In the genomic region with DNA sequence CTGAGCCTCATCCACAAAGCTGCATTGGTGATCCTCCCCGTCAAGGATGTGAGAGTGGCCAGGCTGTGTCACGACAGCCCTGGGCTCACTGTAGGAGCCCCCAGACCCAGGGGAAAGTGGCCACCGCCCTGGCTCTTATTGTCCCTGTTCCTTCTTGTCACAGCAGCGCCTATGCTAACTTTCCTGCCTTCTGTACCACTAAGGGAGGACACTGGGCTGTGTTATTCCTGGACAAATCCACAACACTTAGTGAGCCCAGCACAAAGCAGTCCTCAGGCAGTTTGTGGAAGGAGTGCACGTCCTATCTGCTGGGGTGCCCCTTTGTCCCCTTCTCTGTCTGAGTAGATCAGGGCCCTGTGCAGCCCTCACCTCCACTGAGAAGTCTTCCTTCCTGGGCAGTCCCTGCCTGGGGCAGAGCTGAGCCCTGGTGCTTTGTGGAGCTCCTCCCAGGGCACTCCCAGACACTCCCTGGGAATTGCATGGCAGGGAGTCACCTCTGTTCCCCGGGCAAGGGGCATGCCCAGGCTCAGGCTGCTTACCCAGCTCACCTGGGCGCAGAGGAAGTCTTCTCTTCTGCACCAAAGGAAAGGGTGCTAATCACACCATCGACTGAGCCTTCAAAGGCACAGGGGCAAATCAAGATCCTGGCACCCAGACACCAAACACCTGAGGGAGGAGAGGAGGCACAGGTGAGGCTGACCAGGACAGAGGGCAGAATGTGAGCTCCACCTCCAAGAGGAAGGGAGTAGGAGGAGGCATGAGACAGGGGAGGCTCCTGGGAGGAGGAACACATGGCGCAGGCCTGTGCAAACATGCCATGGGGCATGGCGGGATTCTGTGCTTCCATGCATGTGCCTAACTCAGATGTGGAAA, we compare ENCODE assay signal across 16 cellular contexts.
DNase-seq lines count a peak whose midpoint lies in the region; ATAC-seq and TF ChIP-seq lines count a peak whose summit lies in the region.
"Had no signal": no experiment of that assay in that cellular context is flagged by ENCODE, and none has a peak within 500 bp of the region (broad histone marks: within the 10 kb centered on the region; RNA-seq: fewer than 3 reads in every experiment).

No MANE protein-coding gene starts in this region.

- no peak overlapping the region for H3K56ac ChIP-seq in IMR-90 (ENCODE audit: extremely low read depth, insufficient read depth, low read length)

- no peak overlapping the region for H3K9ac ChIP-seq in IMR-90 (ENCODE audit: low read depth, low read length)

- CTCF ChIA-PET in IMR-90 (lab: Yijun Ruan, JAX) = interaction anchor here (0.7 to 1.0 kb wide), 2 partner anchors 20 to 73 kb away, joined by 3 read pairs; no protein-coding TSS in a partner anchor

- H2AK5ac ChIP-seq in IMR-90 (ENCODE audit: low read depth, low read length) = peak overlapping the region; percentile 28; the same call in 1 of the 2 replicates

- in situ Hi-C loops in IMR-90 (cut with MboI; ENCODE audit: low sequenced_read_pairs) (no loop called here), KBM-7 (cut with MboI; ENCODE audit: low pct_unique_long_range_greater_than_20kb, low sequenced_read_pairs) (no loop called here)

- TF ChIP-seq CTCF in IMR-90 (conservative IDR thresholded peaks at IDR 0.05; ENCODE audit: low read depth, low read length) (no peak), epithelial cell of esophagus (IDR thresholded peaks at IDR 0.05; ENCODE audit: insufficient read depth, low read depth, low read length, missing control alignments) (no peak), nephron progenitor cell (IDR thresholded peaks at IDR 0.05) (no peak)

- peak overlapping the region; percentile 13 for H2AK9ac ChIP-seq in IMR-90 (replicated peaks; ENCODE audit: low read depth, low read length, poor library complexity)

- H3K36me3 ChIP-seq in CD4-positive, CD25-positive, alpha-beta regulatory T cell (ENCODE audit: control insufficient read depth, insufficient read depth, low read length) = no peaks in the 10 kb centered on the region
- H3K36me3 ChIP-seq in IMR-90 (ENCODE audit: control insufficient read depth, insufficient read depth, low read length) = no peaks in the 10 kb centered on the region

- H3K79me1 ChIP-seq in IMR-90 (ENCODE audit: low read depth in 1 of 2, low read length in 2 of 2) = no peaks in the 10 kb centered on the region

- no TSS peak for BruUV-seq in IMR-90 (replicated peaks; lab: Mats Ljungman, UMichigan)

- no peak overlapping the region; the same call in 2 of the 3 replicates for H2BK15ac ChIP-seq in IMR-90 (ENCODE audit: low read depth, low read length)

- no peak overlapping the region for H3K4me3 Mint-ChIP-seq in CD4-positive, CD25-positive, alpha-beta regulatory T cell
- no peak overlapping the region for H3K4me3 Mint-ChIP-seq in nephron progenitor cell
- H3K4me3 Mint-ChIP-seq: activated T-helper 1 cell treated with anti-CD3 and anti-CD28 coated beads, Interleukin-12 subunit alpha, Interleukin-12 subunit beta, Interleukin-2, Interleukin-4 antibody, amounts not matched to agents 30 ng/mL and 10 ng/mL and 1 ng/mL, durations not matched to agents 14 hours and 24 hours and 36 hours; dendritic cell treated with granulocyte-macrophage colony-stimulating factor and Interleukin-4, amounts not matched to agents 40 ng/mL and 50 ng/mL, for 4 days; stimulated activated memory B cell treated with anti-CD40 and anti-IgM and Interleukin-4, amounts not matched to agents 10 μg/mL and 1 μg/mL and 100 μg/mL, for 72 hours had no signal

- no peak for ATAC-seq in CD4-positive, CD25-positive, alpha-beta regulatory T cell (ENCODE audit: low read depth in 2 of 2)
- ATAC-seq in IMR-90 (ENCODE audit: low read depth) (no peak), GM18502 (IDR thresholded peaks at IDR 0.05; ENCODE audit: poor library complexity, unreplicated experiment) (no peak)

- POLR2A ChIA-PET in IMR-90 (lab: Charles Lee; ENCODE audit: unreplicated experiment) = no interaction called here

- peaks cover 4% of the 10 kb centered on the region for H3K27me3 Mint-ChIP-seq in CD4-positive, CD25-positive, alpha-beta regulatory T cell
- H3K27me3 Mint-ChIP-seq in nephron progenitor cell (ENCODE audit: low read depth, poor library complexity) = peaks cover 24% of the 10 kb centered on the region

- peaks cover 0 to 7% (median 1%) of the 10 kb centered on the region in 4 donors for H3K4me1 Mint-ChIP-seq in CD4-positive, CD25-positive, alpha-beta regulatory T cell
- H3K4me1 Mint-ChIP-seq in nephron progenitor cell = peaks cover 12% of the 10 kb centered on the region

- H3K27me3 ChIP-seq in CD4-positive, CD25-positive, alpha-beta regulatory T cell (ENCODE audit: control insufficient read depth, insufficient read depth, low read length) = no peaks in the 10 kb centered on the region
- H3K27me3 ChIP-seq in IMR-90 (ENCODE audit: control insufficient read depth, insufficient read depth, low read length) = peaks cover 16% of the 10 kb centered on the region

- no peaks in the 10 kb centered on the region for H3K9me3 ChIP-seq in CD4-positive, CD25-positive, alpha-beta regulatory T cell (ENCODE audit: control insufficient read depth in 2 of 2, low read length in 2 of 2)
- no peaks in the 10 kb centered on the region for H3K9me3 ChIP-seq in IMR-90 (ENCODE audit: control insufficient read depth, insufficient read depth, low read length)

- peak overlapping the region in 2 of 3 donors; percentile 34 to 38 for H3K27ac Mint-ChIP-seq in CD4-positive, CD25-positive, alpha-beta regulatory T cell
- H3K27ac Mint-ChIP-seq in nephron progenitor cell = peak overlapping the region; percentile 66
- H3K27ac Mint-ChIP-seq: activated T-helper 1 cell treated with anti-CD3 and anti-CD28 coated beads, Interleukin-12 subunit alpha, Interleukin-12 subunit beta, Interleukin-2, Interleukin-4 antibody, amounts not matched to agents 30 ng/mL and 10 ng/mL and 1 ng/mL, durations not matched to agents 14 hours and 24 hours and 36 hours; dendritic cell treated with granulocyte-macrophage colony-stimulating factor and Interleukin-4, amounts not matched to agents 40 ng/mL and 50 ng/mL, for 4 days; stimulated activated memory B cell treated with anti-CD40 and anti-IgM and Interleukin-4, amounts not matched to agents 10 μg/mL and 1 μg/mL and 100 μg/mL, for 72 hours had no signal

- no peaks in the 10 kb centered on the region for H3K36me3 Mint-ChIP-seq in CD4-positive, CD25-positive, alpha-beta regulatory T cell
- H3K36me3 Mint-ChIP-seq in nephron progenitor cell (ENCODE audit: low read depth) = no peaks in the 10 kb centered on the region
- H3K36me3 Mint-ChIP-seq: stimulated activated memory B cell treated with anti-CD40 and anti-IgM and Interleukin-4, amounts not matched to agents 10 μg/mL and 1 μg/mL and 100 μg/mL, for 72 hours had no signal

- TF ChIP-seq RAD21 in IMR-90 (IDR thresholded peaks at IDR 0.05; ENCODE audit: low read length) = no peak

- no peaks in the 10 kb centered on the region for H3K9me3 Mint-ChIP-seq in CD4-positive, CD25-positive, alpha-beta regulatory T cell
- no peaks in the 10 kb centered on the region for H3K9me3 Mint-ChIP-seq in nephron progenitor cell
- H3K9me3 Mint-ChIP-seq: activated T-helper 1 cell treated with anti-CD3 and anti-CD28 coated beads, Interleukin-12 subunit alpha, Interleukin-12 subunit beta, Interleukin-2, Interleukin-4 antibody, amounts not matched to agents 30 ng/mL and 10 ng/mL and 1 ng/mL, durations not matched to agents 14 hours and 24 hours and 36 hours; dendritic cell treated with granulocyte-macrophage colony-stimulating factor and Interleukin-4, amounts not matched to agents 40 ng/mL and 50 ng/mL, for 4 days; stimulated activated memory B cell treated with anti-CD40 and anti-IgM and Interleukin-4, amounts not matched to agents 10 μg/mL and 1 μg/mL and 100 μg/mL, for 72 hours had no signal

- WGBS in IMR-90 (ENCODE audit: extremely low coverage in 2 of 2, insufficient read length in 1 of 2), 2 experiments = 73% methylated on average over 3 of the region's 10 CpGs; no CpG with 5 or more reads in 1 of the 2 experiments

- H3K18ac ChIP-seq in IMR-90 (ENCODE audit: low read depth, low read length) = no peak overlapping the region

- no peak for TF ChIP-seq POLR2A in IMR-90 (IDR thresholded peaks at IDR 0.05; ENCODE audit: low read depth, low read length)

- H4K91ac ChIP-seq in IMR-90 (ENCODE audit: insufficient read depth, low read depth, low read length) = no peak overlapping the region

- peak overlapping the region; percentile 51 for H2AFZ ChIP-seq in IMR-90 (replicated peaks; ENCODE audit: low read length, poor library complexity)

- no peak overlapping the region for H2BK5ac ChIP-seq in IMR-90 (ENCODE audit: low read depth, low read length, poor library complexity, severe bottlenecking)

- intact Hi-C loops in IMR-90 (cut with micrococcal nuclease) = no loop called here

- H3K4ac ChIP-seq in IMR-90 (ENCODE audit: low read depth, low read length) = no peak overlapping the region

- H3K4me3 ChIP-seq in CD4-positive, CD25-positive, alpha-beta regulatory T cell (ENCODE audit: low read depth, low read length) = no peak overlapping the region
- H3K4me3 ChIP-seq in IMR-90 (ENCODE audit: insufficient read depth, low read depth, low read length) (no peak overlapping the region), epithelial cell of esophagus (ENCODE audit: low read length) (no peak overlapping the region)

- 0 out of 2 replicates have a peak overlapping the region, but pooled peaks have one; percentile 23 for H2BK120ac ChIP-seq in IMR-90 (ENCODE audit: low read depth, low read length)

- no peaks in the 10 kb centered on the region for H4K20me1 ChIP-seq in IMR-90 (ENCODE audit: insufficient read depth, low read length)

- H3K9me1 ChIP-seq in IMR-90 (ENCODE audit: insufficient read depth, low read length) = no peaks in the 10 kb centered on the region

- no peaks in the 10 kb centered on the region for H3K4me1 ChIP-seq in CD4-positive, CD25-positive, alpha-beta regulatory T cell (ENCODE audit: control insufficient read depth, insufficient read depth, low read length, poor library complexity, severe bottlenecking)
- no peaks in the 10 kb centered on the region; the same call in 1 of the 2 replicates for H3K4me1 ChIP-seq in IMR-90 (ENCODE audit: control insufficient read depth, insufficient read depth, low read length)

- no peak overlapping the region for H3K4me2 ChIP-seq in IMR-90 (ENCODE audit: low read depth, low read length)

- H3K27ac ChIP-seq in CD4-positive, CD25-positive, alpha-beta regulatory T cell (ENCODE audit: insufficient read depth, low read length, poor library complexity, severe bottlenecking) = no peak overlapping the region
- no peak overlapping the region for H3K27ac ChIP-seq in IMR-90 (ENCODE audit: insufficient read depth, low read length)

- H2BK20ac ChIP-seq in IMR-90 (ENCODE audit: low read depth, low read length) = no peak overlapping the region

- no peak for DNase-seq in CD4-positive, CD25-positive, alpha-beta regulatory T cell
- no peak for DNase-seq in IMR-90
- peak; percentile 98 for DNase-seq in epithelial cell of esophagus (ENCODE audit: low read depth)
- DNase-seq in nephron progenitor cell = no peak
- DNase-seq in KBM-7 = no peak
- DNase-seq in A172 (ENCODE audit: low spot score) = no peak
- DNase-seq in NOMO-1 treated with DMSO at 0.1 percent for 48 hours (lab: John Stamatoyannopoulos, UW; ENCODE audit: unreplicated experiment) = no peak
- DNase-seq: activated CD4-positive, alpha-beta T cell treated with anti-CD3 and anti-CD28 coated beads for 4 hours; aorta; NCI-H1048; NCI-H2227 treated with DMSO at 0.1 percent for 48 hours; stimulated activated CD4-positive, alpha-beta T cell treated with anti-CD3 and anti-CD28 coated beads, Interleukin-4, amount 100 ng/mL, for 24 hours had no signal

- H4K5ac ChIP-seq in IMR-90 (ENCODE audit: low read depth, low read length) = no peak overlapping the region

- no peak overlapping the region for H3K14ac ChIP-seq in IMR-90 (replicated peaks; ENCODE audit: low read depth, low read length)

- H3K23ac ChIP-seq in IMR-90 (ENCODE audit: low read depth, low read length) = no peak overlapping the region

- dilution Hi-C loops in IMR-90 (cut with HindIII; ENCODE audit: low sequenced_read_pairs, unreplicated experiment) = no loop called here

- H4K8ac ChIP-seq in IMR-90 (ENCODE audit: low read depth in 2 of 2, low read length in 2 of 2) = no peak overlapping the region
